Comparison of ENCODE assay signal across 11 cellular contexts in genomic region chrX:153667281-153667831, GRCh38. TPM values are rescaled to one million over a fixed set of nuclear protein-coding genes. Genes with fewer than 3 reads are reported as not detected.
DNase-seq lines count a peak whose midpoint lies in the region; ATAC-seq and TF ChIP-seq lines count a peak whose summit lies in the region.
"Had no signal": no experiment of that assay in that cellular context is flagged by ENCODE, and none has a peak within 500 bp of the region (broad histone marks: within the 10 kb centered on the region; RNA-seq: fewer than 3 reads in every experiment).

No MANE protein-coding gene starts in this region.

- H3K4me1 Mint-ChIP-seq in Caco-2 (ENCODE audit: low read depth, unreplicated experiment) (no peaks in the 10 kb centered on the region), brain (peaks cover 8% of the 10 kb centered on the region), nephron (peaks cover 5% of the 10 kb centered on the region)

- no peaks in the 10 kb centered on the region for H3K4me1 ChIP-seq in Caco-2
- no peaks in the 10 kb centered on the region for H3K4me1 ChIP-seq in HUES6 (ENCODE audit: control insufficient read depth, insufficient read depth, low read length)
- H3K4me1 ChIP-seq: psoas muscle had no signal

- no peak for DNase-seq in Caco-2
- no peak for DNase-seq in middle frontal gyrus (ENCODE audit: extremely low spot score, low spot score)
- no peak for DNase-seq in AML-193 (lab: John Stamatoyannopoulos, UW)
- DNase-seq: GF-D8 had no signal

- H3K27me3 Mint-ChIP-seq in Caco-2 (ENCODE audit: insufficient read depth, unreplicated experiment) (peaks cover 4% of the 10 kb centered on the region), brain (peaks cover 31% of the 10 kb centered on the region), nephron (ENCODE audit: low read depth) (peaks cover 51% of the 10 kb centered on the region)

- CTCF ChIA-PET in Caco-2 (lab: Charles Lee): interaction anchor here (0.6 to 2.1 kb wide), 16 partner anchors 16 to 128 kb away, joined by 3 to 22 read pairs (median 4); partner anchors contain the start of gene DUSP9

- H3K27me3 ChIP-seq in Caco-2 (replicated peaks; ENCODE audit: control insufficient read depth, insufficient read depth, low read length) (no peaks in the 10 kb centered on the region), HUES6 (ENCODE audit: control insufficient read depth, insufficient read depth, low read length) (peaks cover 36% of the 10 kb centered on the region; the same call in 1 of the 2 replicates)

- H3K9me3 Mint-ChIP-seq in Caco-2 (ENCODE audit: unreplicated experiment) (no peaks in the 10 kb centered on the region), brain (peaks cover 0 to 41% (median 6%) of the 10 kb centered on the region in 5 experiments), nephron (peaks cover 32% of the 10 kb centered on the region)

- H3K27ac Mint-ChIP-seq in Caco-2 (ENCODE audit: unreplicated experiment): no peak overlapping the region
- peak overlapping the region in 3 of 5 experiments; percentile 35 to 91 (median 91) for H3K27ac Mint-ChIP-seq in brain
- no peak overlapping the region for H3K27ac Mint-ChIP-seq in nephron

- H3K4me3 ChIP-seq in Caco-2 (ENCODE audit: low read depth, low read length) (peak overlapping the region; percentile 36), HUES6 (ENCODE audit: low read depth, low read length) (peak overlapping the region; percentile 46)
- H3K4me3 ChIP-seq: psoas muscle had no signal

- H3K36me3 Mint-ChIP-seq in Caco-2 (ENCODE audit: insufficient read depth, unreplicated experiment) (peaks cover 6% of the 10 kb centered on the region), brain (no peaks in the 10 kb centered on the region), nephron (ENCODE audit: low read depth) (no peaks in the 10 kb centered on the region)

- POLR2A ChIA-PET in Caco-2 (lab: Charles Lee): no interaction called here

- BruUV-seq in Caco-2 (replicated peaks; lab: Mats Ljungman, UMichigan): no TSS peak

- no peak overlapping the region for H3K27ac ChIP-seq in HUES6 (ENCODE audit: low read depth, low read length)
- H3K27ac ChIP-seq: epithelial cell of prostate, psoas muscle had no signal

- peak overlapping the region; percentile 72 for H3K4me3 Mint-ChIP-seq in Caco-2 (ENCODE audit: unreplicated experiment)
- H3K4me3 Mint-ChIP-seq in brain: peak overlapping the region; percentile 17 to 75 (median 66)
- peak overlapping the region; percentile 47 to 73 (median 60) for H3K4me3 Mint-ChIP-seq in nephron

- H3K9me3 ChIP-seq in Caco-2 (no peaks in the 10 kb centered on the region), HUES6 (ENCODE audit: control insufficient read depth, insufficient read depth, low read depth, low read length) (peaks cover 22% of the 10 kb centered on the region; the same call in 1 of the 2 replicates)
- H3K9me3 ChIP-seq: psoas muscle had no signal

- TF ChIP-seq CTCF in Caco-2 (IDR thresholded peaks at IDR 0.05; ENCODE audit: insufficient read depth in 1 of 2, low read depth in 1 of 2, low read length in 1 of 2, severe bottlenecking in 1 of 2, unreplicated experiment in 1 of 2): no peak
- TF ChIP-seq CTCF in brain (conservative IDR thresholded peaks at IDR 0.05): no peak
- no peak for TF ChIP-seq CTCF in nephron (IDR thresholded peaks at IDR 0.05; ENCODE audit: unreplicated experiment in 3 of 3)

- ATAC-seq in HG03432 (IDR thresholded peaks at IDR 0.05; ENCODE audit: unreplicated experiment): no peak

- H3K36me3 ChIP-seq in Caco-2 (ENCODE audit: control insufficient read depth, insufficient read depth, low read length) (no peaks in the 10 kb centered on the region), HUES6 (ENCODE audit: control insufficient read depth, insufficient read depth, low read length) (no peaks in the 10 kb centered on the region)

- H3K9ac ChIP-seq in HUES6 (ENCODE audit: low read length): peak overlapping the region; percentile 39

- intact Hi-C loops in Caco-2 (cut with micrococcal nuclease; ENCODE audit: unreplicated experiment): no loop called here

RNA-seq across cellular contexts. Expression of gene PNCK, which starts 6.3 kb away (rescaled TPM):
- total RNA-seq in Caco-2 (2022): not detected in 2 replicates
- polyA plus RNA-seq in brain (ENCODE audit: insufficient read depth, low read depth, low replicate concordance): 24.5 TPM
- total RNA-seq: T-helper 1 cell treated with Interleukin-12 subunit alpha and Interleukin-12 subunit beta and Interleukin-4 antibody, amounts not matched to agents 30 ng/mL and 1 ng/mL, for 36 hours had no signal

RNA-seq across cellular contexts. Expression of gene DUSP9, which starts 20.4 kb away (rescaled TPM):
- 9.0 and 12.0 TPM in 2 replicates for total RNA-seq in Caco-2 (2022)
- 0.81 TPM for polyA plus RNA-seq in brain (ENCODE audit: insufficient read depth, low read depth, low replicate concordance)
- total RNA-seq: psoas muscle; T-helper 1 cell treated with Interleukin-12 subunit alpha and Interleukin-12 subunit beta and Interleukin-4 antibody, amounts not matched to agents 30 ng/mL and 1 ng/mL, for 36 hours had no signal
- polyA plus RNA-seq: psoas muscle had no signal

RNA-seq across cellular contexts. Expression of gene SLC6A8, which starts 20.4 kb away (rescaled TPM):
- 8.8 and 11.2 TPM in 2 replicates for total RNA-seq in Caco-2 (2022)
- polyA plus RNA-seq in brain (ENCODE audit: insufficient read depth, low read depth, low replicate concordance): 80.5 TPM

RNA-seq across cellular contexts. Expression of gene BCAP31, which starts 56.8 kb away (rescaled TPM):
- 232 and 234 TPM in 2 replicates for total RNA-seq in Caco-2 (2022)
- 284 TPM for polyA plus RNA-seq in brain (ENCODE audit: insufficient read depth, low read depth, low replicate concordance)

RNA-seq across cellular contexts. Expression of gene ABCD1, which starts 57.3 kb away (rescaled TPM):
- 4.3 and 4.5 TPM in 2 replicates for total RNA-seq in Caco-2 (2022)
- 9.2 TPM for polyA plus RNA-seq in brain (ENCODE audit: insufficient read depth, low read depth, low replicate concordance)

Comparison
In these comparisons a context has a peak if more than half of its experiments do, and no peak if none do; other contexts are left out.
1. H3K27ac Mint-ChIP-seq: peak in brain (3 of 5); none in Caco-2 (single experiment) and nephron (0 of 3).
2. Peak in every context shown above with its lines, with median percentiles within 50 percentile points of each other: H3K4me3 Mint-ChIP-seq.